25 cellular contexts compared by ENCODE assay signal in the genomic region with DNA sequence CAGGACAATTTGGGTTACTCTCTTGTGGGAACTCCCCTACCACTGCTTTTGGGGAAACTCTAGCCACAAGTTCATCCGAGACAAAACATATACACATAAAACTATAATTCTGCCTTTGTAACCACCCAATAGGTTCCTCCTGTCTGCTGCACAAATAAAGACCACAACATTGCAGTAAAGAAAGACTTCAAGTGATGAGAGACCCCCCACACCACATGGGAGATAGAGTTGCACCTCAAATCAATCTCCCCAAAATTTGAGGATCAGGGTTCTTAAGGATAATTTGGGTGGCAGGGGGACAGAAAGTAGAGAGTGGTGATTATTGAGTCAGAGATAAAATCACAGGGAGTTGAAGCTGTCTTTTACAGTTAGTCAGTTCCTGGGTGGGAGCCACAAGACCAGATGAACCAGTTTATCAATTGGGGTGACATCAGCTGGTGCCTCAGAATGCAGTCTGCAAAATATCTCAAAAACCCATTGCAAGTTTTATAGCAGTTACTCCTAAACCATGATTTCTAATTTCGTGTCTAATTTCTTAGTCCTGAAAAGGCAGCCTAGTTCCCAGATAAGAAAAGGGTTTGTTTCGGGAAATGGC.
"Had no signal": no experiment of that assay in that cellular context is flagged by ENCODE, and none has a peak within 500 bp of the region (broad histone marks: within the 10 kb centered on the region; RNA-seq: fewer than 3 reads in every experiment).

No MANE protein-coding gene starts in this region.

- H3K27ac Mint-ChIP-seq: dendritic cell treated with granulocyte-macrophage colony-stimulating factor and Interleukin-4, amounts not matched to agents 40 ng/mL and 50 ng/mL, for 4 days; endodermal cell; naive thymus-derived CD4-positive, alpha-beta T cell; stimulated activated naive CD8-positive, alpha-beta T cell treated with anti-CD3 and anti-CD28 coated beads, Interleukin-15, amount 100 ng/mL, for 72 hours had no signal

- DNase-seq: colonic mucosa; effector CD8-positive, alpha-beta T cell; endodermal cell; erythroblast; esophagus squamous epithelium; heart left ventricle; kidney; left lung; mesendoderm; midbrain; naive thymus-derived CD4-positive, alpha-beta T cell; pancreas; right lobe of liver; small intestine; stimulated activated CD4-positive, alpha-beta T cell treated with anti-CD3 and anti-CD28 coated beads, Interleukin-15, amount 100 ng/mL, for 24 hours; stimulated activated CD4-positive, alpha-beta T cell treated with anti-CD3 and anti-CD28 coated beads, Interleukin-2, amount 100 ng/mL, for 48 hours; stimulated activated naive CD4-positive, alpha-beta T cell; stimulated activated naive CD8-positive, alpha-beta T cell treated with anti-CD3 and anti-CD28 coated beads, Interleukin-15, amount 100 ng/mL, for 72 hours; transverse colon; upper lobe of right lung had no signal

- H3K36me3 ChIP-seq: colonic mucosa, esophagus squamous epithelium, gastroesophageal sphincter, heart left ventricle, left lung, pancreas, right lobe of liver, suprapubic skin, transverse colon, upper lobe of right lung, vagina had no signal

- H3K4me2 ChIP-seq: hepatocyte had no signal

- H3K36me3 Mint-ChIP-seq: naive thymus-derived CD4-positive, alpha-beta T cell had no signal

- H3K4me1 Mint-ChIP-seq: naive thymus-derived CD4-positive, alpha-beta T cell; stimulated activated naive CD8-positive, alpha-beta T cell treated with anti-CD3 and anti-CD28 coated beads, Interleukin-15, amount 100 ng/mL, for 72 hours had no signal

- ATAC-seq: gastroesophageal sphincter; heart left ventricle; left lung; naive thymus-derived CD4-positive, alpha-beta T cell; pancreas; right lobe of liver; stimulated activated naive CD8-positive, alpha-beta T cell treated with anti-CD3 and anti-CD28 coated beads, Interleukin-15, amount 100 ng/mL, for 72 hours; upper lobe of right lung had no signal

- H3K4me3 Mint-ChIP-seq: dendritic cell treated with granulocyte-macrophage colony-stimulating factor and Interleukin-4, amounts not matched to agents 40 ng/mL and 50 ng/mL, for 4 days; endodermal cell; naive thymus-derived CD4-positive, alpha-beta T cell; stimulated activated naive CD8-positive, alpha-beta T cell treated with anti-CD3 and anti-CD28 coated beads, Interleukin-15, amount 100 ng/mL, for 72 hours had no signal

- H2AFZ ChIP-seq: hepatocyte had no signal

- H3K4me3 ChIP-seq: colonic mucosa, esophagus squamous epithelium, gastroesophageal sphincter, heart left ventricle, hepatocyte, left lung, pancreas, right lobe of liver, suprapubic skin, transverse colon, upper lobe of right lung, vagina had no signal

- H3K79me2 ChIP-seq: hepatocyte had no signal

- H3K27me3 ChIP-seq: colonic mucosa, esophagus squamous epithelium, gastroesophageal sphincter, heart left ventricle, hepatocyte, left lung, pancreas, right lobe of liver, suprapubic skin, transverse colon, upper lobe of right lung, vagina had no signal

- H3K27ac ChIP-seq: colonic mucosa, esophagus squamous epithelium, gastroesophageal sphincter, heart left ventricle, hepatocyte, left lung, pancreas, right lobe of liver, suprapubic skin, transverse colon, upper lobe of right lung, vagina had no signal

- H3K4me1 ChIP-seq: colonic mucosa, esophagus squamous epithelium, gastroesophageal sphincter, heart left ventricle, left lung, pancreas, right lobe of liver, suprapubic skin, transverse colon, upper lobe of right lung, vagina had no signal

- FAIRE-seq: kidney, pancreas, small intestine had no signal

- H3K9me3 ChIP-seq: colonic mucosa, pancreas, right lobe of liver, transverse colon, upper lobe of right lung, vagina had no signal

- H3K27me3 Mint-ChIP-seq: dendritic cell treated with granulocyte-macrophage colony-stimulating factor and Interleukin-4, amounts not matched to agents 40 ng/mL and 50 ng/mL, for 4 days; naive thymus-derived CD4-positive, alpha-beta T cell; stimulated activated naive CD8-positive, alpha-beta T cell treated with anti-CD3 and anti-CD28 coated beads, Interleukin-15, amount 100 ng/mL, for 72 hours had no signal
